In the genomic region with DNA sequence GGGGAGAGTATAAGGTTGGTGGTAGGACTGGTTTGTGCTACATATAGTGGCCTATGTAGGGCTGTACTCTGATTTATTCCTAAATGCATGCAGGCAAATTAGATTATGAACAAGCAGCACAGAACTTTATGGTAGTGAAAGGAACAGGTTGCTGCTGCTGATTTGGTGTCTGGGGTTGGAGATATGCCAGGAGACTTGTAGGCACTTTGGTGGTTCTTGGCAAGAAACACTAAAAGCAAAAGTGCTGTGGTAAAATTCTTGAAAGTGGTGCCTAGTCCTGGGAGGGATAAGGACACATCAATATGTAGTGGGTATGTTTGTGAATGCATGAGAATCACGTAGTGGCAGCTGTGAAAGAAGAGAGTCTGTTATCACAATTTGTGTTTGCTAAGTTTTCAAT, we compare ENCODE assay signal across 29 cellular contexts.
"Had no signal": no experiment of that assay in that cellular context is flagged by ENCODE, and none has a peak within 500 bp of the region (broad histone marks: within the 10 kb centered on the region; RNA-seq: fewer than 3 reads in every experiment).

No MANE protein-coding gene starts in this region.

- H3K4me3 ChIP-seq: adrenal gland, body of pancreas, breast epithelium had no signal

- H3K9me3 ChIP-seq: adrenal gland, body of pancreas had no signal

- H3K4me1 ChIP-seq: adrenal gland, body of pancreas, breast epithelium had no signal

- H3K27ac ChIP-seq: adrenal gland, body of pancreas, brain microvascular endothelial cell, breast epithelium, VCaP had no signal

- H3K27me3 ChIP-seq: adrenal gland, body of pancreas, brain microvascular endothelial cell, breast epithelium had no signal

- DNase-seq: activated B cell treated with CpG ODN at 0.5 μM for 24 hours; activated CD4-positive, alpha-beta memory T cell treated with anti-CD3 and anti-CD28 coated beads for 36 hours; activated CD4-positive, alpha-beta T cell treated with anti-CD3 and anti-CD28 coated beads for 4 hours; activated CD4-positive, alpha-beta T cell treated with anti-CD3 and anti-CD28 coated beads, Interleukin-2, amount 10 ng/mL, durations not matched to agents 24 days and 14 days; activated CD4-positive, alpha-beta T cell treated with anti-CD3 and anti-CD28 coated beads, Interleukin-2, amount 50 U/mL, for 1 hour; activated CD4-positive, alpha-beta T cell treated with anti-CD3 and anti-CD28 coated beads, Interleukin-2, amount 50 U/mL, for 4 hours; activated CD4-positive, CD25-positive, alpha-beta regulatory T cell treated with anti-CD3 and anti-CD28 coated beads, Interleukin-2, amount 50 U/mL, for 72 hours; activated CD8-positive, alpha-beta memory T cell treated with anti-CD3 and anti-CD28 coated beads, Interleukin-2, amount 50 U/mL, for 4 hours; activated CD8-positive, alpha-beta T cell treated with anti-CD3 and anti-CD28 coated beads for 36 hours; activated effector memory CD4-positive, alpha-beta T cell treated with anti-CD3 and anti-CD28 coated beads, Interleukin-2, amount 50 U/mL, for 16 hours; activated gamma-delta T cell treated with Interleukin-2 at 50 U/mL for 16 hours; activated naive CD4-positive, alpha-beta T cell; activated naive CD4-positive, alpha-beta T cell treated with anti-CD3 and anti-CD28 coated beads for 36 hours; activated naive CD4-positive, alpha-beta T cell treated with anti-CD3 and anti-CD28 coated beads, Interleukin-2, amount 50 U/mL, for 16 hours; activated naive CD8-positive, alpha-beta T cell treated with anti-CD3 and anti-CD28 coated beads for 36 hours; activated T-cell treated with anti-CD3 and anti-CD28 coated beads for 4 hours; activated T-cell treated with anti-CD3 and anti-CD28 coated beads, Interleukin-2, amount 50 U/mL, for 1 hour; activated T-cell treated with anti-CD3 and anti-CD28 coated beads, Interleukin-2, amount 50 U/mL, for 4 hours; activated T-cell treated with anti-CD3 and anti-CD28 coated beads, Interleukin-2, amount 50 U/mL, for 72 hours; adrenal gland; amniotic stem cell; aorta; body of pancreas; brain microvascular endothelial cell; central memory CD4-positive, alpha-beta T cell; T-helper 2 cell; T-helper 9 cell had no signal

- H3K36me3 ChIP-seq: adrenal gland, brain microvascular endothelial cell, breast epithelium had no signal
